In the genomic region with DNA sequence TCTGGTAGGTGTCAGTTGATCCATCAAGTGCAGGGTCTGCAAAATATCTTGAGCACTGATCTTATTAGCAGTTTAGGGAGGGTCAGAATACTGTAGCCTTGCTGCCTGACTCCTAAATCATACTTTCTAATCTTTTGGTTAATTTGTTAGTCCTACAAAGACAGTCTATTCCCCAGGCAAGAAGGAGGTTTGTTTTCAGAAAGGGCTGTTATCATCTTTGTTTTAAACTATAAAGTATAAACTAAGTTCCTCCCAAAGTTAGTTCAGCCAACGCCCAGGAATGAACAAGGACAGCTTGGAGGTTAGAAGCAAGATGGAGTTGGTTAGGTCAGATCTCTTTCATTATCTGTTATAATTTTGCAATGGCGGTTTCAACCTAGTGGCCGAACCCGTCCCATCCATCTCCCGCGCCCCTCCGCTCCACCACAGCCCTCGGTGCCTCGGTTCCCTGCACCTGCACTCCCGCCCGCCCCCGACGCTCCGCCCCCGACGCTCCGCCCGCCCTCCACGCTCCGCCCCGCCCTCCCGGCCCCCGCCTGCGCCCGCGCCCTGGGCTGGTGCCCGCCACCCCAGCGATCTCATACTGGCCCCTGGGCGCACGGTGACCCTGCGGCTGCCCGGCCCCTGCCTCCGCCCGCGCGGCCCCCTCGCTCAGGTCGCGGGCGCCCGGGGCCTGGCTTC, we compare ENCODE assay signal across 8 cellular contexts. TPM values are rescaled to one million over a fixed set of nuclear protein-coding genes. Genes with fewer than 3 reads are reported as not detected.
DNase-seq lines count a peak whose midpoint lies in the region; ATAC-seq and TF ChIP-seq lines count a peak whose summit lies in the region.

A gene with protein sequence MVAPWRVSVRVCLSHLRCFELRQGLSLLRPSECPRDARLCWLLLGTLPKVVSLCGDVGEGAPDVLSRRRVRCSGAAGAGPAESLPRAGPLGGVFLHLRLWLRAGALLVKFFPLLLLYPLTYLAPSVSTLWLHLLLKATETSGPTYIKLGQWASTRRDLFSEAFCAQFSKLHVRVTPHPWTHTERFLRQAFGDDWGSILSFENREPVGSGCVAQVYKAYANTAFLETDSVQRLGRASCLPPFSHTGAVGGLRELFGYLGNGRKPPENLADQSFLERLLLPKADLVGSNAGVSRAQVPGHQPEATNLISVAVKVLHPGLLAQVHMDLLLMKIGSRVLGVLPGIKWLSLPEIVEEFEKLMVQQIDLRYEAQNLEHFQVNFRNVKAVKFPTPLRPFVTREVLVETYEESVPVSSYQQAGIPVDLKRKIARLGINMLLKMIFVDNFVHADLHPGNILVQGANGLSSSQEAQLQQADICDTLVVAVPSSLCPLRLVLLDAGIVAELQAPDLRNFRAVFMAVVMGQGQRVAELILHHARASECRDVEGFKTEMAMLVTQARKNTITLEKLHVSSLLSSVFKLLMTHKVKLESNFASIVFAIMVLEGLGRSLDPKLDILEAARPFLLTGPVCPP (plus strand): TSS at position 564 of the 681 bp plus-strand sequence. CDS start 386 bp downstream, outside the sequence.

- no peaks in the 10 kb centered on the region for H3K9me3 Mint-ChIP-seq in natural killer cell treated with Interleukin-12 subunit alpha and Interleukin-12 subunit beta and Interleukin-15 and Interleukin-18, amount 100 ng/mL, for 72 hours

- H3K4me3 Mint-ChIP-seq in natural killer cell treated with Interleukin-12 subunit alpha and Interleukin-12 subunit beta and Interleukin-15 and Interleukin-18, amount 100 ng/mL, for 72 hours: peak within 1 kb of the TSS; percentile 89

- H3K4me3 ChIP-seq in esophagus squamous epithelium: peak within 1 kb of the TSS; percentile 63 to 95 (median 88)

- 0 to 2% methylated on average over 7 to 11 of the region's 41 CpGs for WGBS in esophagus squamous epithelium, 2 donors

- H3K4me1 Mint-ChIP-seq in natural killer cell treated with Interleukin-12 subunit alpha and Interleukin-12 subunit beta and Interleukin-15 and Interleukin-18, amount 100 ng/mL, for 72 hours (ENCODE audit: low read depth in 2 of 2): peaks cover 20 to 24% of the 10 kb centered on the region in 2 donors

- no peak for TF ChIP-seq CTCF in esophagus squamous epithelium (IDR thresholded peaks at IDR 0.05)

- H3K36me3 Mint-ChIP-seq in natural killer cell treated with Interleukin-12 subunit alpha and Interleukin-12 subunit beta and Interleukin-15 and Interleukin-18, amount 100 ng/mL, for 72 hours: no peaks in the 10 kb centered on the region

- H3K27me3 ChIP-seq in esophagus squamous epithelium: no peaks in the 10 kb centered on the region

- peak in 1 of 4 donors; percentile 49 for TF ChIP-seq POLR2A in esophagus squamous epithelium (IDR thresholded peaks at IDR 0.05)

- H3K27ac Mint-ChIP-seq in natural killer cell treated with Interleukin-12 subunit alpha and Interleukin-12 subunit beta and Interleukin-15 and Interleukin-18, amount 100 ng/mL, for 72 hours: peak within 1 kb of the TSS; percentile 60 to 70

- peaks cover 0 to 20% (median 0%) of the 10 kb centered on the region in 3 donors for H3K36me3 ChIP-seq in esophagus squamous epithelium

- intact Hi-C loops in esophagus squamous epithelium (cut with DNase I): no loop called here

- no peaks in the 10 kb centered on the region for H3K9me3 ChIP-seq in esophagus squamous epithelium

- peaks cover 18 to 41% (median 26%) of the 10 kb centered on the region in 3 donors for H3K4me1 ChIP-seq in esophagus squamous epithelium

- no peaks in the 10 kb centered on the region for H3K27me3 Mint-ChIP-seq in natural killer cell treated with Interleukin-12 subunit alpha and Interleukin-12 subunit beta and Interleukin-15 and Interleukin-18, amount 100 ng/mL, for 72 hours

- ATAC-seq in GM18498 (IDR thresholded peaks at IDR 0.05; ENCODE audit: unreplicated experiment) (peak; percentile 69), HG02973 (IDR thresholded peaks at IDR 0.05; ENCODE audit: unreplicated experiment) (peak; percentile 41)
- ATAC-seq in natural killer cell treated with Interleukin-12 subunit alpha and Interleukin-12 subunit beta and Interleukin-15 and Interleukin-18, amount 100 ng/mL, for 72 hours: peak; percentile 88 to 92
- ATAC-seq in stimulated activated naive CD8-positive, alpha-beta T cell treated with anti-CD3 and anti-CD28 coated beads, Interleukin-15, Interleukin-2, amounts not matched to agents 100 U/mL and 50 U/mL, for 24 hours: peak; percentile 77

- DNase-seq in A172 (ENCODE audit: low spot score): no peak
- peak; percentile 20 for DNase-seq in NCI-H460 (ENCODE audit: extremely low read depth, low read depth)
- DNase-seq in activated T-cell treated with anti-CD3 and anti-CD28 coated beads for 4 hours: peak; percentile 51
- DNase-seq in esophagus squamous epithelium (lab: John Stamatoyannopoulos, UW): no peak
- DNase-seq in natural killer cell treated with Interleukin-12 subunit alpha and Interleukin-12 subunit beta and Interleukin-15 and Interleukin-18, amount 100 ng/mL, for 72 hours (ENCODE audit: low spot score): peak; percentile 65
- peak; percentile 70 for DNase-seq in stimulated activated naive CD8-positive, alpha-beta T cell treated with anti-CD3 and anti-CD28 coated beads, Interleukin-15, Interleukin-2, amounts not matched to agents 100 U/mL and 50 U/mL, for 24 hours

- H3K27ac ChIP-seq in esophagus squamous epithelium: peak within 1 kb of the TSS; percentile 84 to 96 (median 90)

RNA-seq across cellular contexts. Expression of the gene that starts here (rescaled TPM):
- 34.8 and 42.4 TPM in 2 replicates for total RNA-seq in A172 (2014; rRNA removed; shearing (Covaris generic))
- 24.9 and 25.3 TPM in 2 replicates for total RNA-seq in NCI-H460 (2014; rRNA removed; shearing (Covaris generic))
- 18.9 and 19.5 TPM in 2 replicates for polyA plus RNA-seq in NCI-H460 (2014; cell fraction: nucleus; rRNA removed)
- 10 to 100 TPM; 17.6 to 34.1 (median 21.6) TPM for total RNA-seq in esophagus squamous epithelium
- total RNA-seq in natural killer cell treated with Interleukin-12 subunit alpha and Interleukin-12 subunit beta and Interleukin-15 and Interleukin-18, amount 100 ng/mL, for 72 hours: 10 to 100 TPM in 1 of 2 donors, 1 to 10 TPM in 1; 8.2 to 12.2 TPM

Comparison
In these comparisons a context has a peak if more than half of its experiments do, and no peak if none do; other contexts are left out.
1. DNase-seq: peak in NCI-H460 (single experiment), activated T-cell treated with anti-CD3 and anti-CD28 coated beads for 4 hours (single experiment), natural killer cell treated with Interleukin-12 subunit alpha and Interleukin-12 subunit beta and Interleukin-15 and Interleukin-18, amount 100 ng/mL, for 72 hours (single experiment) and stimulated activated naive CD8-positive, alpha-beta T cell treated with anti-CD3 and anti-CD28 coated beads, Interleukin-15, Interleukin-2, amounts not matched to agents 100 U/mL and 50 U/mL, for 24 hours (single experiment); none in A172 (single experiment) and esophagus squamous epithelium (single experiment).
2. Peak in every context shown above with its lines, with median percentiles within 50 percentile points of each other: ATAC-seq.